Comparison of ENCODE assay signal across 10 cellular contexts in the genomic region with DNA sequence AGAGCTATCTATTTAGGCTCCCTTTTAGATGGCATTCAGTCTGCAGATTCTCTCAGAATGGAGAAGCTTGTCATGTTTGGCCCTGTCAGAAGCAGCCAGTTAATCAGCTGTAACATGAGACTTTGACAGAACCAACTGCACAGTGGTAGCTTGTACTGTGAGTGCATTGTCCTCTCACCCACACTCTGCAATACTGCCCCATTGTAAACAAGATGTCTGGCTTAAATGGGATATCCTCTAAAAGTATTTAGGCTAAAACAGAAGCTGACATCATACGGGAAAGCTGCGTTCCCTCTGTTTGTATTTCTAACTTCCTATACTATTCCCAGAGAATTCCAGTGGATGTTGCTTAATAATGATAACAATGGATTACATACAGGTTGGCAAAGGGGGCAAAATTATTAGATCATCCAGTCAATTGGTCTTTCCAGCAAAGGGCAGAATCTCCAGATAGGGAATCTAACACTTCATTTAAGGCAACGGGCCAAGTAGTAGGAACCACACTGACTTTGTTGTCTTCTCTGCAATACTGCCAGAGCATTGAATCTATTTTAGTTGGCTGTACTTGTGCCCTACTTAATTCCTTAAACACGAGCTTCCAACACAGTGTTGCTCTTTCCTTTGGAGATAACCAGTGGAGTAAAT. TPM values are rescaled to one million over a fixed set of nuclear protein-coding genes. Genes with fewer than 3 reads are reported as not detected.
A peak's percentile ranks its signal among the peaks of the same experiment; 100 is the strongest.
DNase-seq lines count a peak whose midpoint lies in the region; ATAC-seq and TF ChIP-seq lines count a peak whose summit lies in the region.
"Had no signal": no experiment of that assay in that cellular context is flagged by ENCODE, and none has a peak within 500 bp of the region (broad histone marks: within the 10 kb centered on the region; RNA-seq: fewer than 3 reads in every experiment).

No MANE protein-coding gene starts in this region.

- no peaks in the 10 kb centered on the region for H3K9me3 ChIP-seq in suprapubic skin
- H3K9me3 ChIP-seq in spleen = no peaks in the 10 kb centered on the region
- H3K9me3 ChIP-seq: tibial artery had no signal

- DNase-seq in DMS79 treated with DMSO at 0.1 percent for 48 hours (lab: John Stamatoyannopoulos, UW) = peak; percentile 10
- no peak for DNase-seq in DMS79 (lab: John Stamatoyannopoulos, UW)
- peak; percentile 56 for DNase-seq in astrocyte of the spinal cord (ENCODE audit: low read depth, low spot score)
- peak; percentile 85 for DNase-seq in iris pigment epithelial cell (ENCODE audit: low read depth)
- no peak for DNase-seq in suprapubic skin (ENCODE audit: low spot score in 2 of 2)
- no peak for DNase-seq in spleen
- DNase-seq: effector memory CD4-positive, alpha-beta T cell; tibial artery had no signal

- ATAC-seq in GM21447 (IDR thresholded peaks at IDR 0.05; ENCODE audit: unreplicated experiment) (no peak), HG02870 (IDR thresholded peaks at IDR 0.05; ENCODE audit: unreplicated experiment) (no peak)

- H3K36me3 ChIP-seq in suprapubic skin = no peaks in the 10 kb centered on the region
- no peaks in the 10 kb centered on the region for H3K36me3 ChIP-seq in spleen
- H3K36me3 ChIP-seq: tibial artery had no signal

- TF ChIP-seq CTCF in astrocyte of the spinal cord (IDR thresholded peaks at IDR 0.05; ENCODE audit: low read depth, low read length) (no peak), suprapubic skin (IDR thresholded peaks at IDR 0.05) (no peak), spleen (IDR thresholded peaks at IDR 0.05 in 8 of 11, conservative IDR thresholded peaks at IDR 0.05 in 3 of 11) (no peak)

- H3K27ac ChIP-seq in suprapubic skin (peak overlapping the region; percentile 20), spleen (no peak overlapping the region)
- H3K27ac ChIP-seq: tibial artery had no signal

- TF ChIP-seq POLR2A in suprapubic skin (IDR thresholded peaks at IDR 0.05) = no peak
- no peak for TF ChIP-seq POLR2A in spleen (IDR thresholded peaks at IDR 0.05)

- H3K4me3 ChIP-seq in astrocyte of the spinal cord (ENCODE audit: low read depth, low read length) (no peak overlapping the region), suprapubic skin (no peak overlapping the region), spleen (no peak overlapping the region)
- H3K4me3 ChIP-seq: tibial artery had no signal

- WGBS in suprapubic skin = 37% methylated on average over 4 of the region's 4 CpGs
- 78 to 89% (median 86%) methylated on average over 4 of the region's 4 CpGs for WGBS in spleen, 5 donors

- TF ChIP-seq EP300 in suprapubic skin (IDR thresholded peaks at IDR 0.05) = no peak

- intact Hi-C loops in spleen (cut with DNase I; ENCODE audit: low total_unique reads) = no loop called here

- H3K4me1 ChIP-seq in suprapubic skin (peaks cover 30% of the 10 kb centered on the region), spleen (peaks cover 0 to 15% (median 6%) of the 10 kb centered on the region in 6 donors)

- in situ Hi-C loops in astrocyte of the spinal cord (cut with HindIII; ENCODE audit: low sequenced_read_pairs) = loop anchor here (25.0 kb wide), 1 partner anchor 346 kb away; no protein-coding TSS in a partner anchor

- H3K27me3 ChIP-seq in suprapubic skin = no peaks in the 10 kb centered on the region
- H3K27me3 ChIP-seq in spleen (replicated peaks in 1 of 7) = no peaks in the 10 kb centered on the region
- H3K27me3 ChIP-seq: tibial artery had no signal

RNA-seq across cellular contexts. Expression of a gene that starts 15.4 kb away (rescaled TPM):
- total RNA-seq in suprapubic skin (1 to 10 TPM in 1 of 4 donors, under 1 TPM in 2, not detected in 1; 0.34 to 2.7 (median 0.81) TPM), spleen (10 to 100 TPM; 22.0 to 36.7 (median 27.2) TPM)
- 1 to 10 TPM; 4.0 to 4.6 (median 4.1) TPM for polyA plus RNA-seq in spleen

Comparison
In these comparisons a context has a peak if more than half of its experiments do, and no peak if none do; other contexts are left out.
1. DNase-seq: peak in DMS79 treated with DMSO at 0.1 percent for 48 hours (single experiment), astrocyte of the spinal cord (single experiment) and iris pigment epithelial cell (single experiment); none in DMS79 (single experiment), suprapubic skin (0 of 2) and spleen (single experiment).
2. RNA of a gene that starts 15.4 kb away (total RNA-seq): 22.0 to 36.7 TPM in spleen; 0.34 to 2.7 TPM in suprapubic skin; every median in the first group is over 4 times any median in the second.